Comparison of ENCODE assay signal across 27 cellular contexts in the genomic region with DNA sequence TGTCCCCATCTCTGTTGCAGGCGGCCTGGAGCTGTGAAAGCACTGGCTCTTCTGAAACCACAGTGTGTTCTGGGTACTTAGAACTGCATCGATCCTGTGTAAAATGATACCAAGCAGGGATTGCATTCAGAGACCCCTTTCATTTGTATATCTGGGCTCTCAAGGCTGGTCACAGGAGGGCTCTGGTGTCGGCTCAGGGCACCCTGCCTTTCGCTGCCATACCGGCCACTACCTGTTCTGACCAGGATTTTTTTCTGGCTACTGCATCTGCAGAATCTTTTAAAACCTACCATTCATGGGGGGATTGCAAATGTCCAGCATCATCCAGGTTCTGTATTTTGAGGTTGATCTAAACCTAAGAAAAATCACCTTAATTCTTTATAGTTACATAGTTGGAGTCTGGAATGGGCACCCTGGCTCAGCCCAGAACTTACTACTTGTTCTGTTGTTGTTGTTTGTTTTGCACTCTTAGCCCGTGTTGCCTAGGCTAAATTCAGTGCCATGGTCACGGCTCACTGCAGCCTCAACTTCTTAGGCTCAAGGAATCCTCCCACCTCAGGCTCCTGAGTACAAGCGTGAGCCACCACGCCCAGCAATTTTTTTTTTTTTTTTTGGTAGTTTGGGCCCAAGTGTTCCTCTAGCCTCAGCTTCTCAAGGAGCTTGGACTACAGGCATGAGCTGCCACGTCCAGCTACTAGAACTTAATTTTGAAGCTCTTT. TPM values are rescaled to one million over a fixed set of nuclear protein-coding genes. Genes with fewer than 3 reads are reported as not detected.
DNase-seq lines count a peak whose midpoint lies in the region; TF ChIP-seq lines count a peak whose summit lies in the region.
"Had no signal": no experiment of that assay in that cellular context is flagged by ENCODE, and none has a peak within 500 bp of the region (broad histone marks: within the 10 kb centered on the region; RNA-seq: fewer than 3 reads in every experiment).

No MANE protein-coding gene starts in this region.

- TF ChIP-seq POLR2A in stomach (IDR thresholded peaks at IDR 0.05): no peak

- no peak for TF ChIP-seq CTCF in progenitor cell of endocrine pancreas (IDR thresholded peaks at IDR 0.05; ENCODE audit: unreplicated experiment)
- TF ChIP-seq CTCF in stomach (IDR thresholded peaks at IDR 0.05): no peak
- no peak for TF ChIP-seq CTCF in HFFc6 (IDR thresholded peaks at IDR 0.05)

- H3K9me3 Mint-ChIP-seq in progenitor cell of endocrine pancreas (ENCODE audit: low read depth): no peaks in the 10 kb centered on the region
- no peaks in the 10 kb centered on the region for H3K9me3 Mint-ChIP-seq in HFFc6
- H3K9me3 Mint-ChIP-seq: activated T-cell treated with anti-CD3 and anti-CD28 coated beads, Interleukin-2, amount 50 U/mL, for 24 hours; effector memory CD8-positive, alpha-beta T cell had no signal

- H3K4me3 ChIP-seq in NT2/D1 (ENCODE audit: insufficient read length, low read depth): no peak overlapping the region
- peak overlapping the region; percentile 56 for H3K4me3 ChIP-seq in iPS-18a (ENCODE audit: low read length)
- H3K4me3 ChIP-seq in stomach: no peak overlapping the region
- H3K4me3 ChIP-seq: adrenal gland, breast epithelium, esophagus muscularis mucosa, HAP-1, hepatocyte, MG63, mucosa of descending colon, tibial nerve had no signal

- no peaks in the 10 kb centered on the region for H3K27me3 Mint-ChIP-seq in progenitor cell of endocrine pancreas
- H3K27me3 Mint-ChIP-seq in HFFc6 (ENCODE audit: insufficient read depth): peaks cover 15% of the 10 kb centered on the region
- H3K27me3 Mint-ChIP-seq: activated T-cell treated with anti-CD3 and anti-CD28 coated beads, Interleukin-2, amount 50 U/mL, for 24 hours had no signal

- TF ChIP-seq EP300 in stomach (IDR thresholded peaks at IDR 0.05): no peak

- peaks cover 3% of the 10 kb centered on the region for H3K36me3 Mint-ChIP-seq in progenitor cell of endocrine pancreas (ENCODE audit: insufficient read depth)
- no peaks in the 10 kb centered on the region for H3K36me3 Mint-ChIP-seq in HFFc6 (ENCODE audit: low read depth)

- H3K27ac Mint-ChIP-seq in progenitor cell of endocrine pancreas (peak overlapping the region; percentile 96), HFFc6 (no peak overlapping the region)
- H3K27ac Mint-ChIP-seq: activated T-cell treated with anti-CD3 and anti-CD28 coated beads, Interleukin-2, amount 50 U/mL, for 24 hours; effector memory CD8-positive, alpha-beta T cell had no signal

- WGBS in stomach, 5 donors: 84 to 89% (median 87%) methylated on average over 10 of the region's 10 CpGs

- H3K4me1 Mint-ChIP-seq in progenitor cell of endocrine pancreas (ENCODE audit: low read depth) (peaks cover 49% of the 10 kb centered on the region), HFFc6 (ENCODE audit: low read depth) (peaks cover 9% of the 10 kb centered on the region)

- H3K27ac ChIP-seq in iPS-18a (ENCODE audit: low read length): peak overlapping the region; percentile 68
- no peak overlapping the region for H3K27ac ChIP-seq in stomach
- H3K27ac ChIP-seq: adrenal gland, breast epithelium, esophagus muscularis mucosa, hepatocyte, tibial nerve had no signal

- H3K4me3 Mint-ChIP-seq in progenitor cell of endocrine pancreas (ENCODE audit: low read depth) (peak overlapping the region; percentile 24), HFFc6 (no peak overlapping the region)
- H3K4me3 Mint-ChIP-seq: activated T-cell treated with anti-CD3 and anti-CD28 coated beads, Interleukin-2, amount 50 U/mL, for 24 hours; effector memory CD8-positive, alpha-beta T cell had no signal

- intact Hi-C loops in stomach (cut with DNase I; ENCODE audit: low total_unique reads): no loop called here

- peak; percentile 0 for DNase-seq in NCI-H1092 treated with DMSO at 0.1 percent for 48 hours (lab: John Stamatoyannopoulos, UW)
- DNase-seq in NCI-H1092 (lab: John Stamatoyannopoulos, UW): no peak
- no peak for DNase-seq in NT2/D1 (ENCODE audit: low read depth, low spot score)
- no peak for DNase-seq in progenitor cell of endocrine pancreas (ENCODE audit: low spot score, unreplicated experiment)
- no peak for DNase-seq in stomach
- DNase-seq in HFFc6: no peak
- no peak for DNase-seq in NCI-H2196 treated with DMSO at 0.1 percent for 48 hours (lab: John Stamatoyannopoulos, UW; ENCODE audit: unreplicated experiment)
- DNase-seq: activated CD4-positive, alpha-beta T cell treated with anti-CD3 and anti-CD28 coated beads for 48 hours; activated naive CD4-positive, alpha-beta T cell treated with Interleukin-2 at 50 U/mL for 16 hours; activated T-cell treated with anti-CD3 and anti-CD28 coated beads, Interleukin-2, amount 50 U/mL, for 24 hours; adrenal gland; effector memory CD8-positive, alpha-beta T cell; foreskin melanocyte; MG63; mucosa of descending colon; NCI-H146; NCI-H345; NCI-H774; stimulated activated CD8-positive, alpha-beta memory T cell treated with anti-CD3 and anti-CD28 coated beads, Interleukin-4, amount 100 ng/mL, for 48 hours; T-helper 2 cell had no signal

- H3K36me3 ChIP-seq in NT2/D1 (ENCODE audit: insufficient read depth, insufficient read length, low read length): peaks cover 15% of the 10 kb centered on the region
- peaks cover 20% of the 10 kb centered on the region for H3K36me3 ChIP-seq in iPS-18a (ENCODE audit: control insufficient read depth, low read depth, low read length)
- H3K36me3 ChIP-seq in stomach: no peaks in the 10 kb centered on the region
- H3K36me3 ChIP-seq: adrenal gland, breast epithelium, esophagus muscularis mucosa, MG63, tibial nerve had no signal

- peak overlapping the region; percentile 22 for H3K9ac ChIP-seq in NT2/D1 (ENCODE audit: insufficient read length, low read depth)
- H3K9ac ChIP-seq in iPS-18a (ENCODE audit: low read length): peak overlapping the region; percentile 40

- H3K4me1 ChIP-seq in NT2/D1 (ENCODE audit: insufficient read depth, insufficient read length) (peaks cover 22% of the 10 kb centered on the region), iPS-18a (ENCODE audit: control insufficient read depth, low read depth, low read length) (peaks cover 73% of the 10 kb centered on the region), stomach (peaks cover 16 to 28% (median 23%) of the 10 kb centered on the region in 4 donors)
- H3K4me1 ChIP-seq: adrenal gland had no signal

- H3K27me3 ChIP-seq in NT2/D1 (ENCODE audit: insufficient read depth, insufficient read length) (no peaks in the 10 kb centered on the region), iPS-18a (ENCODE audit: control insufficient read depth, insufficient read depth, low read length) (no peaks in the 10 kb centered on the region), stomach (no peaks in the 10 kb centered on the region)
- H3K27me3 ChIP-seq: adrenal gland, esophagus muscularis mucosa, hepatocyte, MG63, tibial nerve had no signal

- H3K9me3 ChIP-seq in NT2/D1 (ENCODE audit: insufficient read depth, low read length): no peaks in the 10 kb centered on the region
- no peaks in the 10 kb centered on the region for H3K9me3 ChIP-seq in iPS-18a (ENCODE audit: control insufficient read depth, low read depth, low read length)
- no peaks in the 10 kb centered on the region for H3K9me3 ChIP-seq in stomach
- H3K9me3 ChIP-seq: adrenal gland, breast epithelium, esophagus muscularis mucosa, HAP-1, MG63, mucosa of descending colon, tibial nerve had no signal

RNA-seq across cellular contexts. Expression of gene TRIM71, which starts 52.7 kb away (rescaled TPM):
- total RNA-seq in progenitor cell of endocrine pancreas (61.3 and 61.6 TPM in 2 replicates), stomach (1 to 10 TPM in 1 of 5 donors, under 1 TPM in 1, not detected in 3; under 0.01 to 2.8 TPM)
- polyA plus RNA-seq in stomach: under 1 TPM; 0.05 to 0.15 (median 0.12) TPM
- total RNA-seq in HFFc6 (2021; fragmentation: NEBNext Ultra II Directional; extraction: Animal tissue kit (Norgen Biotek cat#: 25700)): not detected
- total RNA-seq: esophagus muscularis mucosa, mucosa of descending colon, posterior vena cava had no signal
- polyA plus RNA-seq: adrenal gland had no signal

Comparison
In these comparisons a context has a peak if more than half of its experiments do, and no peak if none do; other contexts are left out.
1. RNA of gene TRIM71, which starts 52.7 kb away (total RNA-seq): 61.3 to 61.6 TPM in progenitor cell of endocrine pancreas; under 0.01 to 2.8 TPM in stomach and not detected in HFFc6; every median in the first group is over 10 times any median in the second.